Comparison of ENCODE assay signal across 8 cellular contexts in genomic region chr5:145946112-145946861, GRCh38. TPM values are rescaled to one million over a fixed set of nuclear protein-coding genes. Genes with fewer than 3 reads are reported as not detected.
A peak's percentile ranks its signal among the peaks of the same experiment; 100 is the strongest.
DNase-seq lines count a peak whose midpoint lies in the region; ATAC-seq and TF ChIP-seq lines count a peak whose summit lies in the region.

No MANE protein-coding gene starts in this region.

- H3K4me1 ChIP-seq in foreskin keratinocyte, result peaks cover 56% of the 10 kb centered on the region
- H3K4me1 ChIP-seq in Peyer's patch, result peaks cover 0 to 28% (median 0%) of the 10 kb centered on the region in 4 donors

- H3K27ac ChIP-seq in foreskin keratinocyte (peak overlapping the region; percentile 46), Peyer's patch (peak overlapping the region in 2 of 4 donors; percentile 6 to 55)

- H3K9me3 ChIP-seq in Peyer's patch, result no peaks in the 10 kb centered on the region

- H3K27me3 ChIP-seq in foreskin keratinocyte (no peaks in the 10 kb centered on the region), Peyer's patch (no peaks in the 10 kb centered on the region)

- H3K9me3 Mint-ChIP-seq in activated naive CD4-positive, alpha-beta T cell treated with anti-CD3 and anti-CD28 coated beads, Interleukin-2, amount 50 U/mL, for 72 hours, result no peaks in the 10 kb centered on the region

- TF ChIP-seq POLR2A in Peyer's patch (IDR thresholded peaks at IDR 0.05), result no peak

- H3K36me3 ChIP-seq in Peyer's patch, result no peaks in the 10 kb centered on the region

- no peaks in the 10 kb centered on the region for H3K36me3 Mint-ChIP-seq in activated naive CD4-positive, alpha-beta T cell treated with anti-CD3 and anti-CD28 coated beads, Interleukin-2, amount 50 U/mL, for 72 hours

- in situ Hi-C loops in SK-MEL-5 (cut with HindIII; ENCODE audit: low pct_unique_long_range_greater_than_20kb, low sequenced_read_pairs), result no loop called here

- H3K4me3 ChIP-seq in Peyer's patch, result no peak overlapping the region

- DNase-seq in activated naive CD4-positive, alpha-beta T cell treated with anti-CD3 and anti-CD28 coated beads, Interleukin-2, amount 50 U/mL, for 72 hours (ENCODE audit: low spot score in 2 of 2), result peak in 1 of 2 donors; percentile 20
- no peak for DNase-seq in activated naive CD4-positive, alpha-beta T cell treated with anti-CD3 and anti-CD28 coated beads, Interleukin-2, amount 50 U/mL, for 16 hours
- peak; percentile 78 for DNase-seq in SK-MEL-5 (ENCODE audit: low read depth, low spot score)
- DNase-seq in foreskin keratinocyte, result peak; percentile 97 to 98
- no peak for DNase-seq in NCI-H1436 (lab: John Stamatoyannopoulos, UW)
- DNase-seq in Peyer's patch, result no peak
- DNase-seq in D341Med (ENCODE audit: low spot score), result no peak

- peak overlapping the region in 1 of 2 donors; percentile 26 for H3K27ac Mint-ChIP-seq in activated naive CD4-positive, alpha-beta T cell treated with anti-CD3 and anti-CD28 coated beads, Interleukin-2, amount 50 U/mL, for 72 hours

- ATAC-seq in activated naive CD4-positive, alpha-beta T cell treated with anti-CD3 and anti-CD28 coated beads, Interleukin-2, amount 50 U/mL, for 72 hours, result peak; percentile 90 to 93
- ATAC-seq in HG03045 (IDR thresholded peaks at IDR 0.05; ENCODE audit: unreplicated experiment) (peak; percentile 85), foreskin keratinocyte (peak; percentile 77)

- no peak for TF ChIP-seq CTCF in foreskin keratinocyte (conservative IDR thresholded peaks at IDR 0.05)
- no peak for TF ChIP-seq CTCF in Peyer's patch (IDR thresholded peaks at IDR 0.05)

RNA-seq across cellular contexts. Expression of gene SH3RF2, which starts 9.9 kb away (rescaled TPM):
- total RNA-seq in activated naive CD4-positive, alpha-beta T cell treated with anti-CD3 and anti-CD28 coated beads, Interleukin-2, amount 50 U/mL, for 72 hours, result not detected
- 0.51 and 0.77 TPM in 2 replicates for total RNA-seq in SK-MEL-5 (2014; rRNA removed; shearing (Covaris generic))
- polyA plus RNA-seq in SK-MEL-5 (2015; cell fraction: cytosol; rRNA removed), result 0.58 and 1.2 TPM in 2 replicates
- 1.3 and 3.2 TPM in 2 replicates for polyA plus RNA-seq in SK-MEL-5 (2015; cell fraction: nucleus; rRNA removed)
- total RNA-seq in foreskin keratinocyte (37.1 and 40.7 TPM in 2 replicates), Peyer's patch (100 to 1,000 TPM in 2 of 4 donors, 10 to 100 TPM in 2; 39.6 to 118 (median 96.0) TPM)
- 22.9 and 23.9 TPM in 2 replicates for polyA plus RNA-seq in foreskin keratinocyte

Comparison
In these comparisons a context has a peak if more than half of its experiments do, and no peak if none do; other contexts are left out.
1. DNase-seq: peak in SK-MEL-5 (single experiment) and foreskin keratinocyte (2 of 2); none in activated naive CD4-positive, alpha-beta T cell treated with anti-CD3 and anti-CD28 coated beads, Interleukin-2, amount 50 U/mL, for 16 hours (single experiment), NCI-H1436 (single experiment), Peyer's patch (0 of 3) and D341Med (single experiment).
2. RNA of gene SH3RF2, which starts 9.9 kb away (total RNA-seq): 39.6 to 118 TPM in Peyer's patch and 37.1 to 40.7 TPM in foreskin keratinocyte; 0.51 to 0.77 TPM in SK-MEL-5 and not detected in activated naive CD4-positive, alpha-beta T cell treated with anti-CD3 and anti-CD28 coated beads, Interleukin-2, amount 50 U/mL, for 72 hours; every median in the first group is over 10 times any median in the second.
3. Peak in every context shown above with its lines, with median percentiles within 50 percentile points of each other: ATAC-seq.